ENCODE assay signal across 1 cellular context in the genomic region with DNA sequence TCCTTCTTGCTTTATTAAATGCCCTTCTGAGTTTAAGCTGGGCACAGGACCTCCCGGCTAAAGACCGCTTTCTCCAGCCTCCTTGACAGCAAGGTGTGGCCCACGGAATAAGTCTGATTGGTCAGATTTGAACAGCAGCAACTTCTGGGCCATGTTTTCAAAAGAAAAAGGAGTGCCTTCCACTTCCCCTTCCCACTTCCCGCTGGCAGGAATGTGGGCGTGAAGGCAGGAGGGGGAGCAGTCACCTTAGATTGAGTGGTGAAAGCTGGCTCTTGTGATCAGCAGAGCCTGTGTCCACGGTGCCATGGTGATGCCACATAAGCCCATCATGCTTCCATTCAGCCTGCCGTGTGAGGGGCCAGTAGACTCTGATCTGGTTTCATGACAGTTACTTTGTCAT.
TF ChIP-seq lines count a peak whose summit lies in the region.

No MANE protein-coding gene starts in this region.

TF ChIP-seq in H1, 55 proteins besides CTCF, POLR2A, EP300 and RAD21 (continued from another document):
- no peak for TF ChIP-seq TBP (IDR thresholded peaks at IDR 0.05; ENCODE audit: low read depth, low read length)
- TF ChIP-seq HDAC2 (IDR thresholded peaks at IDR 0.05; ENCODE audit: borderline replicate concordance in 1 of 2, low read depth in 2 of 2, low read length in 2 of 2), result no peak
- TF ChIP-seq BACH1 (IDR thresholded peaks at IDR 0.05; ENCODE audit: low read length), result no peak
